Comparison of ENCODE assay signal across 14 cellular contexts in genomic region chr11:45048870-45049825, GRCh38.
DNase-seq lines count a peak whose midpoint lies in the region; ATAC-seq and TF ChIP-seq lines count a peak whose summit lies in the region.
"Had no signal": no experiment of that assay in that cellular context is flagged by ENCODE, and none has a peak within 500 bp of the region (broad histone marks: within the 10 kb centered on the region; RNA-seq: fewer than 3 reads in every experiment).

No MANE protein-coding gene starts in this region.

- TF ChIP-seq CTCF in breast epithelium (IDR thresholded peaks at IDR 0.05) (no peak), mesothelial cell of epicardium (IDR thresholded peaks at IDR 0.05; ENCODE audit: unreplicated experiment) (no peak), foreskin keratinocyte (conservative IDR thresholded peaks at IDR 0.05) (no peak)

- H3K9me3 Mint-ChIP-seq in mesothelial cell of epicardium = no peaks in the 10 kb centered on the region

- DNase-seq in CD1c-positive myeloid dendritic cell (ENCODE audit: extremely low spot score) (peak; percentile 15), NCI-H2171 treated with DMSO at 0.1 percent for 48 hours (lab: John Stamatoyannopoulos, UW) (peak; percentile 99), breast epithelium (ENCODE audit: low spot score in 2 of 2) (no peak), mesothelial cell of epicardium (ENCODE audit: low spot score in 2 of 2, unreplicated experiment in 2 of 2) (no peak), foreskin keratinocyte (no peak)
- no peak for DNase-seq in activated CD8-positive, alpha-beta memory T cell treated with anti-CD3 and anti-CD28 coated beads, Interleukin-2, amount 50 U/mL, for 4 hours
- DNase-seq: activated CD8-positive, alpha-beta T cell treated with anti-CD3 and anti-CD28 coated beads, Interleukin-2, amount 10 ng/mL, durations not matched to agents 7 days and 5 days; CD8-positive, alpha-beta memory T cell; NK-92 treated with Interleukin-12 subunit alpha and Interleukin-12 subunit beta, amount 100 ng/mL, for 24 hours; sigmoid colon had no signal

- H3K9me3 ChIP-seq in breast epithelium = no peaks in the 10 kb centered on the region
- H3K9me3 ChIP-seq: sigmoid colon had no signal

- H3K36me3 ChIP-seq in breast epithelium = no peaks in the 10 kb centered on the region
- H3K36me3 ChIP-seq: sigmoid colon had no signal

- H3K27me3 ChIP-seq in breast epithelium = no peaks in the 10 kb centered on the region
- no peaks in the 10 kb centered on the region for H3K27me3 ChIP-seq in foreskin keratinocyte
- H3K27me3 ChIP-seq: sigmoid colon had no signal

- H3K27me3 Mint-ChIP-seq in mesothelial cell of epicardium (ENCODE audit: low read depth) = peaks cover 19% of the 10 kb centered on the region
- H3K27me3 Mint-ChIP-seq: activated naive CD8-positive, alpha-beta T cell had no signal

- peaks cover 0 to 7% of the 10 kb centered on the region in 2 donors for H3K4me1 ChIP-seq in breast epithelium
- H3K4me1 ChIP-seq in foreskin keratinocyte = peaks cover 8% of the 10 kb centered on the region

- H3K4me1 Mint-ChIP-seq in mesothelial cell of epicardium = peaks cover 8% of the 10 kb centered on the region

- ATAC-seq in GM21576 (IDR thresholded peaks at IDR 0.05; ENCODE audit: unreplicated experiment) (no peak), foreskin keratinocyte (no peak), GM21367 (IDR thresholded peaks at IDR 0.05; ENCODE audit: unreplicated experiment) (no peak)
- ATAC-seq: activated CD8-positive, alpha-beta T cell treated with anti-CD3 and anti-CD28 coated beads, Interleukin-2, amount 10 ng/mL, durations not matched to agents 7 days and 5 days; HCT116 had no signal

- no peak for TF ChIP-seq POLR2A in breast epithelium (IDR thresholded peaks at IDR 0.05)

- peak overlapping the region; percentile 55 for H3K27ac Mint-ChIP-seq in mesothelial cell of epicardium
- H3K27ac Mint-ChIP-seq: activated CD8-positive, alpha-beta T cell treated with anti-CD3 and anti-CD28 coated beads, Interleukin-2, amount 10 ng/mL, durations not matched to agents 7 days and 5 days; activated naive CD8-positive, alpha-beta T cell; CD8-positive, alpha-beta memory T cell had no signal

- intact Hi-C loops in breast epithelium (cut with DNase I; ENCODE audit: low total_unique reads) = no loop called here

- H3K4me3 Mint-ChIP-seq in mesothelial cell of epicardium = no peak overlapping the region
- H3K4me3 Mint-ChIP-seq: activated CD8-positive, alpha-beta T cell treated with anti-CD3 and anti-CD28 coated beads, Interleukin-2, amount 10 ng/mL, durations not matched to agents 7 days and 5 days; activated naive CD8-positive, alpha-beta T cell; CD8-positive, alpha-beta memory T cell had no signal

- H3K27ac ChIP-seq in breast epithelium = peak overlapping the region; percentile 18 to 25
- H3K27ac ChIP-seq in foreskin keratinocyte = no peak overlapping the region

- H3K4me3 ChIP-seq in breast epithelium = no peak overlapping the region
- H3K4me3 ChIP-seq: sigmoid colon had no signal

- H3K36me3 Mint-ChIP-seq in mesothelial cell of epicardium = no peaks in the 10 kb centered on the region
- H3K36me3 Mint-ChIP-seq: activated naive CD8-positive, alpha-beta T cell; CD8-positive, alpha-beta memory T cell had no signal

Comparison
In these comparisons a context has a peak if more than half of its experiments do, and no peak if none do; other contexts are left out.
1. DNase-seq: peak in CD1c-positive myeloid dendritic cell (single experiment) and NCI-H2171 treated with DMSO at 0.1 percent for 48 hours (single experiment); none in breast epithelium (0 of 2), mesothelial cell of epicardium (0 of 2), foreskin keratinocyte (0 of 2) and activated CD8-positive, alpha-beta memory T cell treated with anti-CD3 and anti-CD28 coated beads, Interleukin-2, amount 50 U/mL, for 4 hours (single experiment).